ENCODE assay signal across 10 cellular contexts in genomic region chr9:132798817-132799790, GRCh38.
DNase-seq lines count a peak whose midpoint lies in the region; ATAC-seq, FAIRE-seq and TF ChIP-seq lines count a peak whose summit lies in the region.
"Had no signal": no experiment of that assay in that cellular context is flagged by ENCODE, and none has a peak within 500 bp of the region (broad histone marks: within the 10 kb centered on the region; RNA-seq: fewer than 3 reads in every experiment).

No MANE protein-coding gene starts in this region.

- no peak overlapping the region for H3K4me3 ChIP-seq in GM06990 (replicated peaks; ENCODE audit: low read depth, low read length)
- no peak overlapping the region for H3K4me3 ChIP-seq in bronchial epithelial cell (ENCODE audit: low read depth, low read length)
- H3K4me3 ChIP-seq in mucosa of stomach (ENCODE audit: low read length), result peak overlapping the region; percentile 26
- H3K4me3 ChIP-seq: thyroid gland had no signal

- H3K4me1 ChIP-seq in mucosa of stomach (ENCODE audit: control insufficient read depth, insufficient read depth, low read length), result peaks cover 39% of the 10 kb centered on the region

- ATAC-seq in HG03342 (IDR thresholded peaks at IDR 0.05; ENCODE audit: unreplicated experiment) (no peak), natural killer cell (no peak)

- FAIRE-seq in bronchial epithelial cell (lab: Jason Lieb, UNC), result peak; percentile 86

- H3K9me3 Mint-ChIP-seq in T-helper 2 cell treated with Interferon-gamma antibody and Interleukin-4, amounts not matched to agents 5 μg/mL and 100 μg/mL, for 36 hours, result no peaks in the 10 kb centered on the region
- H3K9me3 Mint-ChIP-seq in natural killer cell, result no peaks in the 10 kb centered on the region

- peaks cover 35% of the 10 kb centered on the region for H3K27me3 Mint-ChIP-seq in T-helper 2 cell treated with Interferon-gamma antibody and Interleukin-4, amounts not matched to agents 5 μg/mL and 100 μg/mL, for 36 hours (ENCODE audit: low read depth)
- peaks cover 8 to 21% of the 10 kb centered on the region in 2 donors for H3K27me3 Mint-ChIP-seq in natural killer cell (ENCODE audit: low read depth in 2 of 2)

- H3K27me3 ChIP-seq in GM06990 (replicated peaks; ENCODE audit: control insufficient read depth, insufficient read depth, low read length) (no peaks in the 10 kb centered on the region; the same call in 1 of the 2 replicates), bronchial epithelial cell (ENCODE audit: control insufficient read depth, insufficient read depth, low read length) (peaks cover 1% of the 10 kb centered on the region), mucosa of stomach (ENCODE audit: control insufficient read depth, insufficient read depth, low read length) (no peaks in the 10 kb centered on the region)
- H3K27me3 ChIP-seq: thyroid gland had no signal

- DNase-seq in GM06990 (ENCODE audit: extremely low read depth, insufficient read length), result no peak
- peak; percentile 46 for DNase-seq in NCI-H146 (lab: John Stamatoyannopoulos, UW)
- DNase-seq in bronchial epithelial cell (ENCODE audit: low read depth), result no peak
- no peak for DNase-seq in T-helper 2 cell treated with Interferon-gamma antibody and Interleukin-4, amounts not matched to agents 5 μg/mL and 100 μg/mL, for 36 hours (ENCODE audit: low spot score)
- no peak for DNase-seq in activated gamma-delta T cell (lab: John Stamatoyannopoulos, UW)
- no peak for DNase-seq in natural killer cell
- DNase-seq: cortex of kidney had no signal

- H3K36me3 ChIP-seq in GM06990 (ENCODE audit: control insufficient read depth, insufficient read depth, low read length) (no peaks in the 10 kb centered on the region), bronchial epithelial cell (ENCODE audit: control insufficient read depth, insufficient read depth, low read length) (no peaks in the 10 kb centered on the region), mucosa of stomach (ENCODE audit: control insufficient read depth, insufficient read depth, low read length) (no peaks in the 10 kb centered on the region)
- H3K36me3 ChIP-seq: thyroid gland had no signal

- no peaks in the 10 kb centered on the region for H3K4me1 Mint-ChIP-seq in T-helper 2 cell treated with Interferon-gamma antibody and Interleukin-4, amounts not matched to agents 5 μg/mL and 100 μg/mL, for 36 hours (ENCODE audit: low read depth)
- peaks cover 15 to 33% of the 10 kb centered on the region in 2 donors for H3K4me1 Mint-ChIP-seq in natural killer cell

- H3K9me3 ChIP-seq in mucosa of stomach (ENCODE audit: control insufficient read depth, low read length), result no peaks in the 10 kb centered on the region
- H3K9me3 ChIP-seq: thyroid gland had no signal

- H3K27ac Mint-ChIP-seq in T-helper 2 cell treated with Interferon-gamma antibody and Interleukin-4, amounts not matched to agents 5 μg/mL and 100 μg/mL, for 36 hours, result no peak overlapping the region
- H3K27ac Mint-ChIP-seq in natural killer cell, result no peak overlapping the region

- H3K4me3 Mint-ChIP-seq in T-helper 2 cell treated with Interferon-gamma antibody and Interleukin-4, amounts not matched to agents 5 μg/mL and 100 μg/mL, for 36 hours, result no peak overlapping the region
- H3K4me3 Mint-ChIP-seq in natural killer cell, result no peak overlapping the region

- peak; percentile 13 for TF ChIP-seq CTCF in GM06990 (IDR thresholded peaks at IDR 0.05; ENCODE audit: insufficient read depth, low read length, poor library complexity, severe bottlenecking)
- TF ChIP-seq CTCF in bronchial epithelial cell (IDR thresholded peaks at IDR 0.05; ENCODE audit: insufficient read depth, low read length, severe bottlenecking), result no peak
- no peak for TF ChIP-seq CTCF in natural killer cell (IDR thresholded peaks at IDR 0.05)

- no peaks in the 10 kb centered on the region for H3K36me3 Mint-ChIP-seq in T-helper 2 cell treated with Interferon-gamma antibody and Interleukin-4, amounts not matched to agents 5 μg/mL and 100 μg/mL, for 36 hours (ENCODE audit: low read depth)
- H3K36me3 Mint-ChIP-seq in natural killer cell, result no peaks in the 10 kb centered on the region

- intact Hi-C loops in natural killer cell (cut with micrococcal nuclease), result no loop called here

- H3K9ac ChIP-seq in mucosa of stomach (ENCODE audit: low read length), result peak overlapping the region; percentile 41
